1 cellular context compared by ENCODE assay signal in genomic region chr20:32485126-32485769, GRCh38.
TF ChIP-seq lines count a peak whose summit lies in the region.

No MANE protein-coding gene starts in this region.

TF ChIP-seq in HepG2, 621 proteins besides CTCF, POLR2A, EP300 and RAD21 (continued from another document and continues in another):
- no peak for TF ChIP-seq RERE (CRISPR knock-in tag; IDR thresholded peaks at IDR 0.05; ENCODE audit: low read depth)
- TF ChIP-seq FOXO1 (CRISPR knock-in tag; IDR thresholded peaks at IDR 0.05), result peak; percentile 78
- TF ChIP-seq FIP1L1 (IDR thresholded peaks at IDR 0.05; ENCODE audit: borderline replicate concordance, insufficient read depth, low read depth, low read length), result no peak
- no peak for TF ChIP-seq RARG (CRISPR knock-in tag; IDR thresholded peaks at IDR 0.05; ENCODE audit: low read depth)
- no peak for TF ChIP-seq ZNF234 (CRISPR knock-in tag; conservative IDR thresholded peaks at IDR 0.05)
- no peak for TF ChIP-seq RXRA (CRISPR knock-in tag; IDR thresholded peaks at IDR 0.05)
- TF ChIP-seq TEF (CRISPR knock-in tag; IDR thresholded peaks at IDR 0.05), result no peak
- TF ChIP-seq ZBTB21 (CRISPR knock-in tag; IDR thresholded peaks at IDR 0.05), result no peak
- no peak for TF ChIP-seq BHLHE40 (IDR thresholded peaks at IDR 0.05; ENCODE audit: low read length)
- TF ChIP-seq SNAPC4 (CRISPR knock-in tag; IDR thresholded peaks at IDR 0.05), result no peak
- TF ChIP-seq ZFP62 (CRISPR knock-in tag; IDR thresholded peaks at IDR 0.05), result no peak
- no peak for TF ChIP-seq ZNF558 (CRISPR knock-in tag; IDR thresholded peaks at IDR 0.05; ENCODE audit: borderline replicate concordance)
- TF ChIP-seq MTA3 (CRISPR knock-in tag; IDR thresholded peaks at IDR 0.05), result no peak
- TF ChIP-seq ZNF644 (CRISPR knock-in tag; IDR thresholded peaks at IDR 0.05; ENCODE audit: low read depth), result 0 out of 2 replicates have a peak, but pooled peaks have one; percentile 36
- TF ChIP-seq PHF8 (CRISPR knock-in tag; IDR thresholded peaks at IDR 0.05), result peak; percentile 22; the same call in 1 of the 2 replicates
- no peak for TF ChIP-seq ZNF326 (CRISPR knock-in tag; IDR thresholded peaks at IDR 0.05; ENCODE audit: borderline replicate concordance)
- no peak for TF ChIP-seq NFIB (CRISPR knock-in tag; IDR thresholded peaks at IDR 0.05; ENCODE audit: borderline replicate concordance)
- no peak for TF ChIP-seq ZNF563 (CRISPR knock-in tag; IDR thresholded peaks at IDR 0.05)
- peak; percentile 45; the same call in 1 of the 2 replicates for TF ChIP-seq ZKSCAN8 (CRISPR knock-in tag; IDR thresholded peaks at IDR 0.05; ENCODE audit: borderline replicate concordance)
- no peak for TF ChIP-seq CERS6 (CRISPR knock-in tag; IDR thresholded peaks at IDR 0.05)
- TF ChIP-seq ZNF17 (CRISPR knock-in tag; IDR thresholded peaks at IDR 0.05), result no peak
- 0 out of 2 replicates have a peak, but pooled peaks have one; percentile 14 for TF ChIP-seq TFDP1 (CRISPR knock-in tag; IDR thresholded peaks at IDR 0.05; ENCODE audit: borderline replicate concordance)
- TF ChIP-seq ZSCAN12 (CRISPR knock-in tag; IDR thresholded peaks at IDR 0.05), result no peak
- no peak for TF ChIP-seq ZNF530 (CRISPR knock-in tag; IDR thresholded peaks at IDR 0.05; ENCODE audit: low read depth)
- TF ChIP-seq ARID2 (CRISPR knock-in tag; IDR thresholded peaks at IDR 0.05; ENCODE audit: borderline replicate concordance), result no peak
- TF ChIP-seq ZNF552 (CRISPR knock-in tag; IDR thresholded peaks at IDR 0.05; ENCODE audit: borderline replicate concordance), result no peak
- no peak for TF ChIP-seq CREB3 (CRISPR knock-in tag; IDR thresholded peaks at IDR 0.05)
- TF ChIP-seq ZNF280D (CRISPR knock-in tag; IDR thresholded peaks at IDR 0.05), result no peak
- TF ChIP-seq PCBP1 (IDR thresholded peaks at IDR 0.05; ENCODE audit: borderline replicate concordance, low read depth, low read length), result no peak
- no peak for TF ChIP-seq ZNF776 (CRISPR knock-in tag; IDR thresholded peaks at IDR 0.05)
- no peak for TF ChIP-seq KDM3A (CRISPR knock-in tag; IDR thresholded peaks at IDR 0.05; ENCODE audit: low read depth)
- TF ChIP-seq ZNF205 (CRISPR knock-in tag; IDR thresholded peaks at IDR 0.05), result no peak; the same call in 1 of the 2 replicates
- no peak for TF ChIP-seq HMG20B (CRISPR knock-in tag; conservative IDR thresholded peaks at IDR 0.05)
- TF ChIP-seq CEBPB (IDR thresholded peaks at IDR 0.05; ENCODE audit: borderline replicate concordance, low read depth, low read length), result no peak
- TF ChIP-seq DNMT1 (CRISPR knock-in tag; IDR thresholded peaks at IDR 0.05), result no peak
- TF ChIP-seq HNRNPH1 (optimal IDR thresholded peaks at IDR 0.05; ENCODE audit: low read depth, low read length), result no peak
- TF ChIP-seq IKZF1 (IDR thresholded peaks at IDR 0.05), result no peak
- no peak for TF ChIP-seq ISX (CRISPR knock-in tag; conservative IDR thresholded peaks at IDR 0.05)
- TF ChIP-seq HOXA3 (CRISPR knock-in tag; IDR thresholded peaks at IDR 0.05), result 0 out of 2 replicates have a peak, but pooled peaks have one; percentile 3
- no peak for TF ChIP-seq ZNF724P (CRISPR knock-in tag; IDR thresholded peaks at IDR 0.05; ENCODE audit: borderline replicate concordance)
- no peak for TF ChIP-seq ZBTB26 (CRISPR knock-in tag; IDR thresholded peaks at IDR 0.05; ENCODE audit: borderline replicate concordance)
- no peak for TF ChIP-seq ZNF503 (CRISPR knock-in tag; IDR thresholded peaks at IDR 0.05)
- no peak for TF ChIP-seq ZNF879 (CRISPR knock-in tag; IDR thresholded peaks at IDR 0.05)
